1 cellular context compared by ENCODE assay signal in the genomic region with DNA sequence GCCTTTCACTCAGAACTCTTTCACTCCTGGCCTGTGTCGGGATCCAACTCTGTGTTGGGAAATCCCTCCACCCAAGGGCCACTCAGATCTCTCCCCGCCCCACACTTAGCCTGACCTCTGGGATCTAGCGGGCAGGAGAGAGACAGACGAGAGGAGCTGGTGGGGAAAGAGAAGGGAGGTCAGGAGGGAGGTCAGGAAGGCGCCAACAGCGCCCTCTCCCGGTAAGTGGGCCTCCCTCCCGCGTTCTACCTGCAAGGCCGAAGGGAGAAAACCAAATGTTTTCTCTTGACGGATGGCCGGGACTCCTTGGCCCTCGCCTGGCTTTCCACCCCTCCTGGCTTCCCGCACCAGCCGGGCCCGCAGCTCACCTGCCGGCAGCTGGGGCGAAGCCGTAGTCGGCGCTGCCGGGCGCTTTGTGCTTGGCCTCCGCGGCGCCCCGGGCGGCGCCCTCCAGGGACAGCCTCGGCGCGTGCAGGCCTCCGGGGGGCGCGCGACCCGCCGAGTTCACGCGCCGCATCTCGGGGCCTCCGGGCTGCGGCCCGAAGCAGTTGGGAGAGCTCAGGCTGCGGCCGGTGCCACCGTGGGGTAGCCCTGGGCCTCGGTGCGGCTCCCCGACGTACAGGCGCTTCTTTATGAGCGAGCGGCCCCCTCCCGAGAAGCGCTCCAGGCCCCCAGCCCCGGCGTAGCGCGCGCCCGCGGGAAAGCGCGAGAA.
TF ChIP-seq lines count a peak whose summit lies in the region.

No MANE protein-coding gene starts in this region.

TF ChIP-seq in HepG2, 621 proteins besides CTCF, POLR2A, EP300 and RAD21 (continued from another document and continues in another):
- TF ChIP-seq STAG1 (CRISPR knock-in tag; IDR thresholded peaks at IDR 0.05) (peak; percentile 43; the same call in 1 of the 2 replicates), ZNF20 (CRISPR knock-in tag; IDR thresholded peaks at IDR 0.05) (no peak), SNAPC2 (CRISPR knock-in tag; IDR thresholded peaks at IDR 0.05) (no peak), NONO (IDR thresholded peaks at IDR 0.05) (no peak), NONO (CRISPR knock-in tag; conservative IDR thresholded peaks at IDR 0.05) (no peak), ZNF446 (CRISPR knock-in tag; IDR thresholded peaks at IDR 0.05) (no peak), HHEX (CRISPR knock-in tag; IDR thresholded peaks at IDR 0.05) (no peak), FOXA3 (CRISPR knock-in tag; IDR thresholded peaks at IDR 0.05) (no peak), BCL6 (CRISPR knock-in tag; IDR thresholded peaks at IDR 0.05) (0 out of 2 replicates have a peak, but pooled peaks have one; percentile 13), ZNF143 (CRISPR knock-in tag; IDR thresholded peaks at IDR 0.05) (no peak), DDIT3 (CRISPR knock-in tag; IDR thresholded peaks at IDR 0.05) (no peak), ZFP90 (CRISPR knock-in tag; IDR thresholded peaks at IDR 0.05; ENCODE audit: borderline replicate concordance) (no peak), FOXC1 (CRISPR knock-in tag; IDR thresholded peaks at IDR 0.05; ENCODE audit: borderline replicate concordance) (no peak), ZNF513 (CRISPR knock-in tag; conservative IDR thresholded peaks at IDR 0.05) (no peak), GZF1 (CRISPR knock-in tag; IDR thresholded peaks at IDR 0.05) (no peak), GATAD2A (CRISPR knock-in tag; IDR thresholded peaks at IDR 0.05) (peak; percentile 52; the same call in 1 of the 2 replicates), NFE2L1 (CRISPR knock-in tag; IDR thresholded peaks at IDR 0.05; ENCODE audit: borderline replicate concordance) (no peak), NR2C2 (CRISPR knock-in tag; IDR thresholded peaks at IDR 0.05; ENCODE audit: borderline replicate concordance) (peak; percentile 51; the same call in 1 of the 2 replicates), ZBTB20 (CRISPR knock-in tag; IDR thresholded peaks at IDR 0.05; ENCODE audit: borderline replicate concordance, low read depth) (no peak), JDP2 (CRISPR knock-in tag; IDR thresholded peaks at IDR 0.05; ENCODE audit: borderline replicate concordance) (no peak), ZNF792 (CRISPR knock-in tag; IDR thresholded peaks at IDR 0.05) (no peak), CBX5 (CRISPR knock-in tag; IDR thresholded peaks at IDR 0.05; ENCODE audit: borderline replicate concordance) (peak; percentile 13; the same call in 1 of the 2 replicates), PLSCR1 (CRISPR knock-in tag; IDR thresholded peaks at IDR 0.05; ENCODE audit: borderline replicate concordance) (no peak), ZNF713 (CRISPR knock-in tag; IDR thresholded peaks at IDR 0.05) (no peak), ZZZ3 (CRISPR knock-in tag; IDR thresholded peaks at IDR 0.05; ENCODE audit: borderline replicate concordance) (no peak), THAP7 (CRISPR knock-in tag; IDR thresholded peaks at IDR 0.05) (no peak), ZNF724P (CRISPR knock-in tag; IDR thresholded peaks at IDR 0.05; ENCODE audit: borderline replicate concordance) (no peak), NFE2 (CRISPR knock-in tag; IDR thresholded peaks at IDR 0.05) (no peak), TGIF2 (CRISPR knock-in tag; IDR thresholded peaks at IDR 0.05) (no peak), ZNF318 (CRISPR knock-in tag; IDR thresholded peaks at IDR 0.05) (no peak)
- TF ChIP-seq, protein P1, sequence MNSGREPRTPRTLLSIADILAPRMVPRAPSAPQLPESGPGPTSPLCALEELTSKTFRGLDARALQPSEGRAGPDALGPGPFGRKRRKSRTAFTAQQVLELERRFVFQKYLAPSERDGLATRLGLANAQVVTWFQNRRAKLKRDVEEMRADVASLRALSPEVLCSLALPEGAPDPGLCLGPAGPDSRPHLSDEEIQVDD (CRISPR knock-in tag; IDR thresholded peaks at IDR 0.05; ENCODE audit: borderline replicate concordance): no peak
- TF ChIP-seq, protein P2, sequence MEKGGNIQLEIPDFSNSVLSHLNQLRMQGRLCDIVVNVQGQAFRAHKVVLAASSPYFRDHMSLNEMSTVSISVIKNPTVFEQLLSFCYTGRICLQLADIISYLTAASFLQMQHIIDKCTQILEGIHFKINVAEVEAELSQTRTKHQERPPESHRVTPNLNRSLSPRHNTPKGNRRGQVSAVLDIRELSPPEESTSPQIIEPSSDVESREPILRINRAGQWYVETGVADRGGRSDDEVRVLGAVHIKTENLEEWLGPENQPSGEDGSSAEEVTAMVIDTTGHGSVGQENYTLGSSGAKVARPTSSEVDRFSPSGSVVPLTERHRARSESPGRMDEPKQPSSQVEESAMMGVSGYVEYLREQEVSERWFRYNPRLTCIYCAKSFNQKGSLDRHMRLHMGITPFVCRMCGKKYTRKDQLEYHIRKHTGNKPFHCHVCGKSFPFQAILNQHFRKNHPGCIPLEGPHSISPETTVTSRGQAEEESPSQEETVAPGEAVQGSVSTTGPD (CRISPR knock-in tag; IDR thresholded peaks at IDR 0.05): no peak
- TF ChIP-seq, protein P3, sequence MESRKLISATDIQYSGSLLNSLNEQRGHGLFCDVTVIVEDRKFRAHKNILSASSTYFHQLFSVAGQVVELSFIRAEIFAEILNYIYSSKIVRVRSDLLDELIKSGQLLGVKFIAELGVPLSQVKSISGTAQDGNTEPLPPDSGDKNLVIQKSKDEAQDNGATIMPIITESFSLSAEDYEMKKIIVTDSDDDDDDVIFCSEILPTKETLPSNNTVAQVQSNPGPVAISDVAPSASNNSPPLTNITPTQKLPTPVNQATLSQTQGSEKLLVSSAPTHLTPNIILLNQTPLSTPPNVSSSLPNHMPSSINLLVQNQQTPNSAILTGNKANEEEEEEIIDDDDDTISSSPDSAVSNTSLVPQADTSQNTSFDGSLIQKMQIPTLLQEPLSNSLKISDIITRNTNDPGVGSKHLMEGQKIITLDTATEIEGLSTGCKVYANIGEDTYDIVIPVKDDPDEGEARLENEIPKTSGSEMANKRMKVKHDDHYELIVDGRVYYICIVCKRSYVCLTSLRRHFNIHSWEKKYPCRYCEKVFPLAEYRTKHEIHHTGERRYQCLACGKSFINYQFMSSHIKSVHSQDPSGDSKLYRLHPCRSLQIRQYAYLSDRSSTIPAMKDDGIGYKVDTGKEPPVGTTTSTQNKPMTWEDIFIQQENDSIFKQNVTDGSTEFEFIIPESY (CRISPR knock-in tag; IDR thresholded peaks at IDR 0.05): peak; percentile 90
- TF ChIP-seq, protein P4, sequence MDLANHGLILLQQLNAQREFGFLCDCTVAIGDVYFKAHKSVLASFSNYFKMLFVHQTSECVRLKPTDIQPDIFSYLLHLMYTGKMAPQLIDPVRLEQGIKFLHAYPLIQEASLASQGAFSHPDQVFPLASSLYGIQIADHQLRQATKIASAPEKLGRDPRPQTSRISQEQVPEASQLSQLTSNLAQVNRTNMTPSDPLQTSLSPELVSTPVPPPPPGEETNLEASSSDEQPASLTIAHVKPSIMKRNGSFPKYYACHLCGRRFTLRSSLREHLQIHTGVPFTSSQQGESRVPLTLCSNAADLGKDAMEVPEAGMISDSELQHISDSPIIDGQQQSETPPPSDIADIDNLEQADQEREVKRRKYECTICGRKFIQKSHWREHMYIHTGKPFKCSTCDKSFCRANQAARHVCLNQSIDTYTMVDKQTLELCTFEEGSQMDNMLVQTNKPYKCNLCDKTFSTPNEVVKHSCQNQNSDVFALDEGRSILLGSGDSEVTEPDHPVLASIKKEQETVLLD (CRISPR knock-in tag; IDR thresholded peaks at IDR 0.05; ENCODE audit: low read depth): no peak
- TF ChIP-seq, protein P5, sequence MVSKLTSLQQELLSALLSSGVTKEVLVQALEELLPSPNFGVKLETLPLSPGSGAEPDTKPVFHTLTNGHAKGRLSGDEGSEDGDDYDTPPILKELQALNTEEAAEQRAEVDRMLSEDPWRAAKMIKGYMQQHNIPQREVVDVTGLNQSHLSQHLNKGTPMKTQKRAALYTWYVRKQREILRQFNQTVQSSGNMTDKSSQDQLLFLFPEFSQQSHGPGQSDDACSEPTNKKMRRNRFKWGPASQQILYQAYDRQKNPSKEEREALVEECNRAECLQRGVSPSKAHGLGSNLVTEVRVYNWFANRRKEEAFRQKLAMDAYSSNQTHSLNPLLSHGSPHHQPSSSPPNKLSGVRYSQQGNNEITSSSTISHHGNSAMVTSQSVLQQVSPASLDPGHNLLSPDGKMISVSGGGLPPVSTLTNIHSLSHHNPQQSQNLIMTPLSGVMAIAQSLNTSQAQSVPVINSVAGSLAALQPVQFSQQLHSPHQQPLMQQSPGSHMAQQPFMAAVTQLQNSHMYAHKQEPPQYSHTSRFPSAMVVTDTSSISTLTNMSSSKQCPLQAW (CRISPR knock-in tag; IDR thresholded peaks at IDR 0.05): no peak
